In the genomic region with DNA sequence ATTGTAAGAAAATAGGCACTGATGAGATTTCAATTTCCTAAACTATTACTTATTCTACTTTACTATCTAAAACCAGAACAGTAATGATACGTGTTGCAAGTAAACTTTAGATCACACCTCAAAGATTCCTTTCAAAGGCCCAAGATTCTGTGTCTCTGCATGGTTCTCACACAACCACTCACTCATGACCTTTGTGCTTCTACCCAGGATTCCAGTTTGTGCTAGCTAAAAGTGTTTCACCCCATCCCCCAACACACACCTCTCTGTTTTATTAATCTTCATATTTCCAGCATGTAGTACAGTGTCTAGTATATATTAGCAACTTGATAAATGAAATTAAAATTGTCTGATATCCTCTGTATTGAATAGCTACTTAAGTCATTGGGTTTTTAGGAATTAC, we compare ENCODE assay signal across 1 cellular context.
TF ChIP-seq lines count a peak whose summit lies in the region.

No MANE protein-coding gene starts in this region.

TF ChIP-seq in liver, 16 proteins besides CTCF, POLR2A, EP300 and RAD21 (continued from another document):
- TF ChIP-seq, protein P1, sequence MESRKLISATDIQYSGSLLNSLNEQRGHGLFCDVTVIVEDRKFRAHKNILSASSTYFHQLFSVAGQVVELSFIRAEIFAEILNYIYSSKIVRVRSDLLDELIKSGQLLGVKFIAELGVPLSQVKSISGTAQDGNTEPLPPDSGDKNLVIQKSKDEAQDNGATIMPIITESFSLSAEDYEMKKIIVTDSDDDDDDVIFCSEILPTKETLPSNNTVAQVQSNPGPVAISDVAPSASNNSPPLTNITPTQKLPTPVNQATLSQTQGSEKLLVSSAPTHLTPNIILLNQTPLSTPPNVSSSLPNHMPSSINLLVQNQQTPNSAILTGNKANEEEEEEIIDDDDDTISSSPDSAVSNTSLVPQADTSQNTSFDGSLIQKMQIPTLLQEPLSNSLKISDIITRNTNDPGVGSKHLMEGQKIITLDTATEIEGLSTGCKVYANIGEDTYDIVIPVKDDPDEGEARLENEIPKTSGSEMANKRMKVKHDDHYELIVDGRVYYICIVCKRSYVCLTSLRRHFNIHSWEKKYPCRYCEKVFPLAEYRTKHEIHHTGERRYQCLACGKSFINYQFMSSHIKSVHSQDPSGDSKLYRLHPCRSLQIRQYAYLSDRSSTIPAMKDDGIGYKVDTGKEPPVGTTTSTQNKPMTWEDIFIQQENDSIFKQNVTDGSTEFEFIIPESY (IDR thresholded peaks at IDR 0.05): no peak
- TF ChIP-seq SP1 (IDR thresholded peaks at IDR 0.05) (peak; percentile 20), TAF1 (conservative IDR thresholded peaks at IDR 0.05) (no peak), NR2F2 (IDR thresholded peaks at IDR 0.05) (no peak)
TF ChIP-seq in liver: peak in this region for 2.
